ENCODE assay signal across 18 cellular contexts in the genomic region with DNA sequence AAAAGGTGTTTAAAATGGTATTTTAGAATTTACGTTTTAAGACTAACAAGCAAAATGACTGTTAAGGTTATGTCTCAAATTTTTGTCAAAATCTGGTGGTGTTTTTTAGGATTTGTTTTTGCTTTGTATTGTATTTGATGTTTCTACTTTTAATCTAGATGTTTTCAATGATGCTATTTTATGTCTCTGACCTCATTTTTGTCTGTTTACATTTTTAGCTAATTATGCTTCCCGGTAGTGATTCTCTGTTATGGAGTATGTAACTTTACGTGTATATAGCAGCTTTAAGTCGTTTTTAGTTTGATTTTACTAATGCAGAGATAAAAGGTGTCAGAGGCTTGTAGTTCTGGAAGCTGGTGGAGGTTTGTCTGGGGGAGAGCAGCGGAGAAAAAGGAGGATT.
DNase-seq lines count a peak whose midpoint lies in the region; ATAC-seq and TF ChIP-seq lines count a peak whose summit lies in the region.
"Had no signal": no experiment of that assay in that cellular context is flagged by ENCODE, and none has a peak within 500 bp of the region (broad histone marks: within the 10 kb centered on the region; RNA-seq: fewer than 3 reads in every experiment).

No MANE protein-coding gene starts in this region.

- WGBS in psoas muscle, 3 donors, result 90 to 91% (median 90%) methylated on average over 5 of the region's 5 CpGs

- no peak for TF ChIP-seq CTCF in glutamatergic neuron (IDR thresholded peaks at IDR 0.05; ENCODE audit: partially characterized antibody, unreplicated experiment)
- no peak for TF ChIP-seq CTCF in HFFc6 (IDR thresholded peaks at IDR 0.05)
- no peak for TF ChIP-seq CTCF in psoas muscle (IDR thresholded peaks at IDR 0.05)

- intact Hi-C loops in activated naive CD4-positive, alpha-beta T cell treated with anti-CD3 and anti-CD28 coated beads for 36 hours (cut with micrococcal nuclease), result no loop called here
- intact Hi-C loops in psoas muscle (cut with DNase I), result no loop called here

- H3K27ac Mint-ChIP-seq in activated naive CD4-positive, alpha-beta T cell treated with anti-CD3 and anti-CD28 coated beads, Interleukin-2, amount 50 U/mL, for 24 hours, result peak overlapping the region; percentile 3
- H3K27ac Mint-ChIP-seq in activated naive CD4-positive, alpha-beta T cell treated with anti-CD3 and anti-CD28 coated beads for 36 hours, result no peak overlapping the region
- H3K27ac Mint-ChIP-seq in T-helper 17 cell (peak overlapping the region; percentile 76), glutamatergic neuron (ENCODE audit: unreplicated experiment) (no peak overlapping the region), HFFc6 (no peak overlapping the region)
- peak overlapping the region; percentile 2 for H3K27ac Mint-ChIP-seq in stimulated activated effector memory CD8-positive, alpha-beta T cell treated with anti-CD3 and anti-CD28 coated beads, Interleukin-12 subunit alpha, Interleukin-12 subunit beta, amount 100 ng/mL, for 72 hours

- DNase-seq in activated naive CD4-positive, alpha-beta T cell treated with anti-CD3 and anti-CD28 coated beads for 36 hours, result no peak
- no peak for DNase-seq in T-helper 17 cell
- DNase-seq in glutamatergic neuron, result no peak
- no peak for DNase-seq in stimulated activated effector memory CD8-positive, alpha-beta T cell treated with anti-CD3 and anti-CD28 coated beads, Interleukin-12 subunit alpha, Interleukin-12 subunit beta, amount 100 ng/mL, for 72 hours (ENCODE audit: low spot score in 2 of 2)
- no peak for DNase-seq in HFFc6
- DNase-seq in psoas muscle, result no peak
- DNase-seq: DND-41, NCI-H1436, NCI-H2029 treated with DMSO at 0.1 percent for 48 hours, NCI-H2171 treated with DMSO at 0.1 percent for 48 hours, NCI-H774, PC-3 had no signal

- peaks cover 3 to 41% of the 10 kb centered on the region in 2 donors for H3K36me3 ChIP-seq in psoas muscle (ENCODE audit: insufficient read depth in 1 of 2, low read depth in 1 of 2)

- H3K27me3 Mint-ChIP-seq in activated naive CD4-positive, alpha-beta T cell treated with anti-CD3 and anti-CD28 coated beads, Interleukin-2, amount 50 U/mL, for 24 hours, result no peaks in the 10 kb centered on the region
- H3K27me3 Mint-ChIP-seq in activated naive CD4-positive, alpha-beta T cell treated with anti-CD3 and anti-CD28 coated beads for 36 hours (ENCODE audit: low read depth), result no peaks in the 10 kb centered on the region
- H3K27me3 Mint-ChIP-seq in T-helper 17 cell, result no peaks in the 10 kb centered on the region
- H3K27me3 Mint-ChIP-seq in glutamatergic neuron (ENCODE audit: unreplicated experiment), result no peaks in the 10 kb centered on the region
- H3K27me3 Mint-ChIP-seq in HFFc6 (ENCODE audit: insufficient read depth), result no peaks in the 10 kb centered on the region

- H3K9me3 ChIP-seq in T-helper 17 cell (ENCODE audit: control insufficient read depth, low read length, poor library complexity, severe bottlenecking) (no peaks in the 10 kb centered on the region), psoas muscle (no peaks in the 10 kb centered on the region)

- H3K4me1 Mint-ChIP-seq in activated naive CD4-positive, alpha-beta T cell treated with anti-CD3 and anti-CD28 coated beads, Interleukin-2, amount 50 U/mL, for 24 hours, result peaks cover 44% of the 10 kb centered on the region
- peaks cover 34% of the 10 kb centered on the region for H3K4me1 Mint-ChIP-seq in activated naive CD4-positive, alpha-beta T cell treated with anti-CD3 and anti-CD28 coated beads for 36 hours (ENCODE audit: low read depth)
- H3K4me1 Mint-ChIP-seq in T-helper 17 cell, result peaks cover 27% of the 10 kb centered on the region
- peaks cover 18% of the 10 kb centered on the region for H3K4me1 Mint-ChIP-seq in glutamatergic neuron (ENCODE audit: low read depth, unreplicated experiment)
- H3K4me1 Mint-ChIP-seq in stimulated activated effector memory CD8-positive, alpha-beta T cell treated with anti-CD3 and anti-CD28 coated beads, Interleukin-12 subunit alpha, Interleukin-12 subunit beta, amount 100 ng/mL, for 72 hours, result peaks cover 33% of the 10 kb centered on the region
- H3K4me1 Mint-ChIP-seq in HFFc6 (ENCODE audit: low read depth), result peaks cover 37% of the 10 kb centered on the region

- no peaks in the 10 kb centered on the region for H3K9me3 Mint-ChIP-seq in activated naive CD4-positive, alpha-beta T cell treated with anti-CD3 and anti-CD28 coated beads, Interleukin-2, amount 50 U/mL, for 24 hours
- H3K9me3 Mint-ChIP-seq in activated naive CD4-positive, alpha-beta T cell treated with anti-CD3 and anti-CD28 coated beads for 36 hours, result no peaks in the 10 kb centered on the region
- H3K9me3 Mint-ChIP-seq in glutamatergic neuron (ENCODE audit: unreplicated experiment) (peaks cover 3% of the 10 kb centered on the region), HFFc6 (no peaks in the 10 kb centered on the region)
- H3K9me3 Mint-ChIP-seq in stimulated activated effector memory CD8-positive, alpha-beta T cell treated with anti-CD3 and anti-CD28 coated beads, Interleukin-12 subunit alpha, Interleukin-12 subunit beta, amount 100 ng/mL, for 72 hours, result no peaks in the 10 kb centered on the region
- H3K9me3 Mint-ChIP-seq: GM23338 had no signal

- CTCF ChIA-PET in activated naive CD4-positive, alpha-beta T cell treated with anti-CD3 and anti-CD28 coated beads for 36 hours (lab: Charles Lee), result interaction anchor here (1.1 kb wide), 1 partner anchor 46 kb away, joined by 3 read pairs; no protein-coding TSS in a partner anchor

- no peak overlapping the region for H3K27ac ChIP-seq in psoas muscle
- H3K27ac ChIP-seq: KMS-11, RWPE1 had no signal

- H3K36me3 Mint-ChIP-seq in activated naive CD4-positive, alpha-beta T cell treated with anti-CD3 and anti-CD28 coated beads, Interleukin-2, amount 50 U/mL, for 24 hours, result peaks cover 3% of the 10 kb centered on the region
- peaks cover 14% of the 10 kb centered on the region for H3K36me3 Mint-ChIP-seq in activated naive CD4-positive, alpha-beta T cell treated with anti-CD3 and anti-CD28 coated beads for 36 hours (ENCODE audit: low read depth)
- H3K36me3 Mint-ChIP-seq in T-helper 17 cell (ENCODE audit: low read depth) (no peaks in the 10 kb centered on the region), glutamatergic neuron (ENCODE audit: unreplicated experiment) (no peaks in the 10 kb centered on the region), HFFc6 (ENCODE audit: low read depth) (peaks cover 33% of the 10 kb centered on the region)
- peaks cover 30% of the 10 kb centered on the region for H3K36me3 Mint-ChIP-seq in stimulated activated effector memory CD8-positive, alpha-beta T cell treated with anti-CD3 and anti-CD28 coated beads, Interleukin-12 subunit alpha, Interleukin-12 subunit beta, amount 100 ng/mL, for 72 hours

- peaks cover 5% of the 10 kb centered on the region for H3K4me1 ChIP-seq in psoas muscle

- no peaks in the 10 kb centered on the region for H3K27me3 ChIP-seq in psoas muscle (ENCODE audit: insufficient read depth in 3 of 3, low read length in 2 of 3)

- no peak overlapping the region for H3K4me3 ChIP-seq in psoas muscle
- H3K4me3 ChIP-seq: GM23338 had no signal

- no peak overlapping the region for H3K4me3 Mint-ChIP-seq in activated naive CD4-positive, alpha-beta T cell treated with anti-CD3 and anti-CD28 coated beads, Interleukin-2, amount 50 U/mL, for 24 hours
- H3K4me3 Mint-ChIP-seq in activated naive CD4-positive, alpha-beta T cell treated with anti-CD3 and anti-CD28 coated beads for 36 hours, result no peak overlapping the region
- peak overlapping the region; percentile 74 for H3K4me3 Mint-ChIP-seq in T-helper 17 cell
- H3K4me3 Mint-ChIP-seq in glutamatergic neuron (ENCODE audit: unreplicated experiment), result peak overlapping the region; percentile 50
- H3K4me3 Mint-ChIP-seq in stimulated activated effector memory CD8-positive, alpha-beta T cell treated with anti-CD3 and anti-CD28 coated beads, Interleukin-12 subunit alpha, Interleukin-12 subunit beta, amount 100 ng/mL, for 72 hours, result no peak overlapping the region
- H3K4me3 Mint-ChIP-seq in HFFc6, result no peak overlapping the region
- H3K4me3 Mint-ChIP-seq: GM23338 had no signal

- ATAC-seq in T-helper 17 cell (no peak), GM21576 (IDR thresholded peaks at IDR 0.05; ENCODE audit: unreplicated experiment) (no peak), psoas muscle (no peak)
- no peak for ATAC-seq in stimulated activated effector memory CD8-positive, alpha-beta T cell treated with anti-CD3 and anti-CD28 coated beads, Interleukin-12 subunit alpha, Interleukin-12 subunit beta, amount 100 ng/mL, for 72 hours
- ATAC-seq: GM23338, HCT116, PC-3 had no signal

Comparison
In these comparisons a context has a peak if more than half of its experiments do, and no peak if none do; other contexts are left out.
1. H3K27ac Mint-ChIP-seq: peak in activated naive CD4-positive, alpha-beta T cell treated with anti-CD3 and anti-CD28 coated beads, Interleukin-2, amount 50 U/mL, for 24 hours (single experiment), T-helper 17 cell (single experiment) and stimulated activated effector memory CD8-positive, alpha-beta T cell treated with anti-CD3 and anti-CD28 coated beads, Interleukin-12 subunit alpha, Interleukin-12 subunit beta, amount 100 ng/mL, for 72 hours (single experiment); none in activated naive CD4-positive, alpha-beta T cell treated with anti-CD3 and anti-CD28 coated beads for 36 hours (single experiment), glutamatergic neuron (single experiment) and HFFc6 (single experiment).
2. H3K4me3 Mint-ChIP-seq: peak in T-helper 17 cell (single experiment) and glutamatergic neuron (single experiment); none in activated naive CD4-positive, alpha-beta T cell treated with anti-CD3 and anti-CD28 coated beads, Interleukin-2, amount 50 U/mL, for 24 hours (single experiment), activated naive CD4-positive, alpha-beta T cell treated with anti-CD3 and anti-CD28 coated beads for 36 hours (single experiment), stimulated activated effector memory CD8-positive, alpha-beta T cell treated with anti-CD3 and anti-CD28 coated beads, Interleukin-12 subunit alpha, Interleukin-12 subunit beta, amount 100 ng/mL, for 72 hours (single experiment) and HFFc6 (single experiment).